21 cellular contexts compared by ENCODE assay signal in genomic region chr10:116257785-116258184, GRCh38.
"Had no signal": no experiment of that assay in that cellular context is flagged by ENCODE, and none has a peak within 500 bp of the region (broad histone marks: within the 10 kb centered on the region; RNA-seq: fewer than 3 reads in every experiment).

No MANE protein-coding gene starts in this region.

- H3K4me1 Mint-ChIP-seq: memory B cell had no signal

- H3K27ac ChIP-seq: coronary artery, dorsolateral prefrontal cortex, esophagus squamous epithelium, gastrocnemius medialis, heart right ventricle, left lung had no signal

- H3K27ac Mint-ChIP-seq: memory B cell had no signal

- H3K36me3 ChIP-seq: esophagus squamous epithelium, gastrocnemius medialis, heart right ventricle, left lung had no signal

- H3K4me3 ChIP-seq: coronary artery, dorsolateral prefrontal cortex, esophagus squamous epithelium, gastrocnemius medialis, heart right ventricle, left lung, lung, mucosa of descending colon had no signal

- H3K36me3 Mint-ChIP-seq: memory B cell, mesothelial cell of epicardium had no signal

- H3K27me3 ChIP-seq: gastrocnemius medialis had no signal

- ATAC-seq: gastrocnemius medialis, heart right ventricle, left cardiac atrium, left lung, left ventricle myocardium superior, mucosa of descending colon had no signal

- H3K9me3 ChIP-seq: esophagus squamous epithelium, gastrocnemius medialis, heart right ventricle, left lung, mucosa of descending colon had no signal

- H3K4me1 ChIP-seq: esophagus squamous epithelium, gastrocnemius medialis, heart right ventricle, left lung had no signal

- H3K9me3 Mint-ChIP-seq: mesothelial cell of epicardium had no signal

- DNase-seq: dermis blood vessel endothelial cell; dorsolateral prefrontal cortex; effector CD4-positive, alpha-beta T cell; effector memory CD4-positive, alpha-beta T cell; esophagus squamous epithelium; foreskin fibroblast; foreskin melanocyte; gastrocnemius medialis; glutamatergic neuron; head of caudate nucleus; heart right ventricle; hippocampal formation; left cardiac atrium; left lung; left ventricle myocardium superior; mammary epithelial cell; mucosa of descending colon had no signal

- H3K4me3 Mint-ChIP-seq: memory B cell, mesothelial cell of epicardium had no signal
